In the genomic region with DNA sequence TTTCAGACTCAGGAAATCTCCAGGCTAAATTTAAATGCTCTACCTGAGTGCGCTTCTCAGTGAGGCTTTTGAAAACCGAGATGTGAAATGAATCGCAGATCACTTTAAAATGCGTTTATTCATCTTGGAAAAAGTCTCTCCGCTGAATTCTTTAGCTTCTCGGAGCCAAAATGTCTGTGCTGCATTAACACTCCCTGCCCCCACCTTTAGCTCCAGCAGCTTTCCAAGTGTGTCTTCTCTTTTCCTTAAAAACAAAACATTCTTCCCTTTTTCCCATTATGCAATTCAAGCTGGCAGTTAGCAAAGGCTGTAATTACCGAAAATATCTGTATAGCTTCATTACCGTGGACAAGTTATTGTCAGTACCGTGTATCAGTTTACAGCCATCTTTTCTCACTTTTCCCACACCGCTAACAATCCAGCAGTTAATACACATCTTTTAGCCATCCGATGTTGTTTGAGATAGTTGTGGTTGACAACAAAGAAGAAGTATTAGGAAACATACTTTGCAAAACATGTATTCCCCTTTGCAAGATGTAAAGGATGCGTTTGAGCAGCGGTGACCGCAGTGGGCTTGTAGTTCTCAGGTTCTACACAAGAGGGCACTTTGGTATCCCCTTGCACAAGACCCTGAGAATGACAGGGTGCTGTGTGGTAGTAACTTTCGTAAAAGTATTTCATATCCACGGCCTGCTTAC, we compare ENCODE assay signal across 9 cellular contexts.
DNase-seq lines count a peak whose midpoint lies in the region; ATAC-seq lines count a peak whose summit lies in the region.
"Had no signal": no experiment of that assay in that cellular context is flagged by ENCODE, and none has a peak within 500 bp of the region (broad histone marks: within the 10 kb centered on the region; RNA-seq: fewer than 3 reads in every experiment).

No MANE protein-coding gene starts in this region.

- intact Hi-C loops in left cardiac atrium (cut with DNase I): no loop called here

- in situ Hi-C loops in SK-MEL-5 (cut with HindIII; ENCODE audit: low pct_unique_long_range_greater_than_20kb, low sequenced_read_pairs): no loop called here

- H3K4me1 Mint-ChIP-seq in T-helper 17 cell: peaks cover 2% of the 10 kb centered on the region

- ATAC-seq in left cardiac atrium (peak; percentile 61 to 66), T-helper 17 cell (no peak), HG03097 (IDR thresholded peaks at IDR 0.05; ENCODE audit: low FRiP score, unreplicated experiment) (no peak)

- no peaks in the 10 kb centered on the region for H3K27me3 Mint-ChIP-seq in T-helper 17 cell
- H3K27me3 Mint-ChIP-seq: CD4-positive, CD25-positive, alpha-beta regulatory T cell had no signal

- H3K4me3 Mint-ChIP-seq in T-helper 17 cell: no peak overlapping the region
- H3K4me3 Mint-ChIP-seq: CD4-positive, CD25-positive, alpha-beta regulatory T cell had no signal

- no peak overlapping the region for H3K27ac Mint-ChIP-seq in T-helper 17 cell
- H3K27ac Mint-ChIP-seq: CD4-positive, CD25-positive, alpha-beta regulatory T cell had no signal

- no peaks in the 10 kb centered on the region for H3K9me3 ChIP-seq in T-helper 17 cell (ENCODE audit: control insufficient read depth, low read length, poor library complexity, severe bottlenecking)

- DNase-seq in NCI-H82 (lab: John Stamatoyannopoulos, UW) (peak; percentile 50), NCI-H82 treated with DMSO at 0.1 percent for 48 hours (lab: John Stamatoyannopoulos, UW; ENCODE audit: unreplicated experiment) (no peak), SK-MEL-5 (ENCODE audit: low read depth, low spot score) (peak; percentile 41), left cardiac atrium (no peak), superior temporal gyrus (ENCODE audit: extremely low spot score) (peak; percentile 63), T-helper 17 cell (no peak)
- DNase-seq in stimulated activated CD4-positive, alpha-beta T cell treated with anti-CD3 and anti-CD28 coated beads, Interleukin-15, amount 100 ng/mL, for 24 hours: no peak

- H3K36me3 Mint-ChIP-seq in T-helper 17 cell (ENCODE audit: low read depth): no peaks in the 10 kb centered on the region

Comparison
In these comparisons a context has a peak if more than half of its experiments do, and no peak if none do; other contexts are left out.
1. DNase-seq: peak in NCI-H82 (single experiment), SK-MEL-5 (single experiment) and superior temporal gyrus (single experiment); none in NCI-H82 treated with DMSO at 0.1 percent for 48 hours (single experiment), left cardiac atrium (single experiment), T-helper 17 cell (0 of 3) and stimulated activated CD4-positive, alpha-beta T cell treated with anti-CD3 and anti-CD28 coated beads, Interleukin-15, amount 100 ng/mL, for 24 hours (single experiment).
2. ATAC-seq: peak in left cardiac atrium (2 of 2); none in T-helper 17 cell (single experiment) and HG03097 (single experiment).